ENCODE assay signal across 20 cellular contexts in the genomic region with DNA sequence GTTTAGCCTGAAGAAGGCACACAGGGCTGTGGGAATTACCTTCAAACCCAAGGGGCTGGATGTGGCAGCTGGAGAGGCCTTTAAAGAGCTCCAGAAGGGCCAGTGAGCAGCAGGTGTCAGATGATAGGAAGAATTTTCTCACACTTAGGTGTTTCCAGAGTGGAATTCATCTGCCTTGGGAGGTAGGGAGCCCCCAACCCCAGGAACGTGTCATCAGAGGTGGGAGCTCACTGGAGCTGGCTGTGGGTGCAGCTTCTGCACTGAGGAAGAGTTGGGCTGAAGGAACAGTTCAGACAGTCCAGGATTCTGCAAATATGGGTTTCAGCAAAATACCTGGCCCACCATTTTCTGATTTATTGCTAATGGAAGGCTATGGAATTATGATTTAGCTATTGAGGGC.
"Had no signal": no experiment of that assay in that cellular context is flagged by ENCODE, and none has a peak within 500 bp of the region (broad histone marks: within the 10 kb centered on the region; RNA-seq: fewer than 3 reads in every experiment).

No MANE protein-coding gene starts in this region.

- ATAC-seq: pancreas, right cardiac atrium, sciatic nerve had no signal

- DNase-seq: hippocampal formation; immature natural killer cell; left ventricle myocardium inferior; mesendoderm; naive B cell; natural killer cell; pancreas; retina; right cardiac atrium; spleen; stimulated activated CD4-positive, alpha-beta T cell treated with anti-CD3 and anti-CD28 coated beads, Interleukin-4, amount 100 ng/mL, for 24 hours; stimulated activated naive CD4-positive, alpha-beta T cell; substantia nigra; upper lobe of left lung had no signal

- H3K4me3 ChIP-seq: left ventricle myocardium inferior, lung, pancreas, prostate gland, skin epidermis, spleen, tibial nerve, upper lobe of left lung, vagina had no signal

- H3K27ac ChIP-seq: left ventricle myocardium inferior, pancreas, prostate gland, skin epidermis, spleen, tibial nerve, upper lobe of left lung, vagina had no signal

- H3K27me3 ChIP-seq: pancreas, spleen, tibial nerve, upper lobe of left lung, vagina had no signal

- H3K9me3 ChIP-seq: left ventricle myocardium inferior, pancreas, prostate gland, spleen, tibial nerve, upper lobe of left lung, vagina had no signal

- H3K4me1 ChIP-seq: left ventricle myocardium inferior, pancreas, prostate gland, spleen, tibial nerve, upper lobe of left lung, vagina had no signal

- H3K36me3 ChIP-seq: left ventricle myocardium inferior, pancreas, prostate gland, spleen, tibial nerve, upper lobe of left lung, vagina had no signal
